In genomic region chr5:139178948-139179347, GRCh38 we compare ENCODE assay signal across 8 cellular contexts. TPM values are rescaled to one million over a fixed set of nuclear protein-coding genes. Genes with fewer than 3 reads are reported as not detected.
A peak's percentile ranks its signal among the peaks of the same experiment; 100 is the strongest.
DNase-seq lines count a peak whose midpoint lies in the region; ATAC-seq and TF ChIP-seq lines count a peak whose summit lies in the region.

No MANE protein-coding gene starts in this region.

- no TSS peak for BruUV-seq in A673 (replicated peaks; lab: Mats Ljungman, UMichigan)

- DNase-seq in A673 (ENCODE audit: low spot score) (peak; percentile 65), NCI-H2171 (lab: John Stamatoyannopoulos, UW) (peak; percentile 28), dorsolateral prefrontal cortex (no peak), mucosa of descending colon (peak in 1 of 3 donors; percentile 45), HPDE6-E6E7 (ENCODE audit: extremely low spot score) (no peak), RKO (ENCODE audit: low spot score) (no peak)

- ATAC-seq in mucosa of descending colon (peak; percentile 39), HG02610 (IDR thresholded peaks at IDR 0.05; ENCODE audit: unreplicated experiment) (no peak), HG02623 (IDR thresholded peaks at IDR 0.05; ENCODE audit: unreplicated experiment) (no peak)

- POLR2A ChIA-PET in A673 (lab: Charles Lee; ENCODE audit: low non-redundant PET): no interaction called here

- no peak for TF ChIP-seq CTCF in A673 (conservative IDR thresholded peaks at IDR 0.05; ENCODE audit: low read depth, low read length)
- no peak for TF ChIP-seq CTCF in dorsolateral prefrontal cortex (IDR thresholded peaks at IDR 0.05 in 54 of 56, conservative IDR thresholded peaks at IDR 0.05 in 2 of 56; ENCODE audit: low read depth in 1 of 56, partially characterized antibody in 56 of 56)
- TF ChIP-seq CTCF in mucosa of descending colon (IDR thresholded peaks at IDR 0.05): no peak

- no peak overlapping the region for H3K4me3 ChIP-seq in A673 (ENCODE audit: low read depth, low read length, poor library complexity, severe bottlenecking)
- no peak overlapping the region for H3K4me3 ChIP-seq in dorsolateral prefrontal cortex
- H3K4me3 ChIP-seq in mucosa of descending colon: no peak overlapping the region

- CTCF ChIA-PET in A673 (lab: Charles Lee): no interaction called here

- H3K36me3 ChIP-seq in A673 (ENCODE audit: insufficient read depth, low read length, poor library complexity, severe bottlenecking) (no peaks in the 10 kb centered on the region), mucosa of descending colon (ENCODE audit: low read depth) (no peaks in the 10 kb centered on the region)

- no peaks in the 10 kb centered on the region for H3K9me3 ChIP-seq in A673 (ENCODE audit: low read depth, low read length, poor library complexity, severe bottlenecking)
- no peaks in the 10 kb centered on the region for H3K9me3 ChIP-seq in mucosa of descending colon

- H3K27ac ChIP-seq in A673 (ENCODE audit: low read depth, low read length, poor library complexity, severe bottlenecking) (peak overlapping the region; percentile 69), dorsolateral prefrontal cortex (peak overlapping the region in 32 of 59 donors; percentile 4 to 71 (median 41))

- H3K27me3 ChIP-seq in A673 (replicated peaks; ENCODE audit: insufficient read depth, low read depth, low read length, poor library complexity): no peaks in the 10 kb centered on the region
- H3K27me3 ChIP-seq in dorsolateral prefrontal cortex: no peaks in the 10 kb centered on the region

- intact Hi-C loops in A673 (cut with micrococcal nuclease; ENCODE audit: unreplicated experiment): no loop called here
- intact Hi-C loops in dorsolateral prefrontal cortex (cut with DNase I): no loop called here
- intact Hi-C loops in mucosa of descending colon (cut with DNase I, micrococcal nuclease): no loop called here

- H3K4me1 ChIP-seq in A673 (ENCODE audit: insufficient read depth, low read length, poor library complexity, severe bottlenecking) (peaks cover 58% of the 10 kb centered on the region), mucosa of descending colon (ENCODE audit: low read depth) (peaks cover 29% of the 10 kb centered on the region)

RNA-seq across cellular contexts. Expression of gene SIL1, which starts 19.2 kb away (rescaled TPM):
- total RNA-seq in A673 (2021): 18.7 and 22.0 TPM in 2 replicates
- 10 to 100 TPM; 21.5 to 48.7 (median 34.1) TPM for total RNA-seq in dorsolateral prefrontal cortex
- 10 to 100 TPM; 35.2 to 35.8 (median 35.6) TPM for total RNA-seq in mucosa of descending colon

Comparison
In these comparisons a context has a peak if more than half of its experiments do, and no peak if none do; other contexts are left out.
1. DNase-seq: peak in A673 (single experiment) and NCI-H2171 (single experiment); none in dorsolateral prefrontal cortex (0 of 10), HPDE6-E6E7 (single experiment) and RKO (single experiment).